Comparison of ENCODE assay signal across 1 cellular context in genomic region chr11:296976-297665, GRCh38.
TF ChIP-seq lines count a peak whose summit lies in the region.

No MANE protein-coding gene starts in this region.

TF ChIP-seq in A549, 52 proteins besides CTCF, POLR2A, EP300 and RAD21 (continued from another document):
- no peak for TF ChIP-seq ELK1 (IDR thresholded peaks at IDR 0.05; ENCODE audit: low read depth, low read length)
- no peak for TF ChIP-seq ZFP36 (IDR thresholded peaks at IDR 0.05; ENCODE audit: borderline replicate concordance, partially characterized antibody)
- no peak for TF ChIP-seq KDM1A (IDR thresholded peaks at IDR 0.05; ENCODE audit: low read depth)
- no peak for TF ChIP-seq ESRRA (IDR thresholded peaks at IDR 0.05; ENCODE audit: borderline replicate concordance, low read length)
- TF ChIP-seq HOXB13 (CRISPR knock-in tag; IDR thresholded peaks at IDR 0.05; ENCODE audit: low read depth): no peak
- TF ChIP-seq GATA3 (IDR thresholded peaks at IDR 0.05; ENCODE audit: borderline replicate concordance): no peak
TF ChIP-seq in A549: peak in this region for 0.
